ENCODE assay signal across 1 cellular context in the genomic region with DNA sequence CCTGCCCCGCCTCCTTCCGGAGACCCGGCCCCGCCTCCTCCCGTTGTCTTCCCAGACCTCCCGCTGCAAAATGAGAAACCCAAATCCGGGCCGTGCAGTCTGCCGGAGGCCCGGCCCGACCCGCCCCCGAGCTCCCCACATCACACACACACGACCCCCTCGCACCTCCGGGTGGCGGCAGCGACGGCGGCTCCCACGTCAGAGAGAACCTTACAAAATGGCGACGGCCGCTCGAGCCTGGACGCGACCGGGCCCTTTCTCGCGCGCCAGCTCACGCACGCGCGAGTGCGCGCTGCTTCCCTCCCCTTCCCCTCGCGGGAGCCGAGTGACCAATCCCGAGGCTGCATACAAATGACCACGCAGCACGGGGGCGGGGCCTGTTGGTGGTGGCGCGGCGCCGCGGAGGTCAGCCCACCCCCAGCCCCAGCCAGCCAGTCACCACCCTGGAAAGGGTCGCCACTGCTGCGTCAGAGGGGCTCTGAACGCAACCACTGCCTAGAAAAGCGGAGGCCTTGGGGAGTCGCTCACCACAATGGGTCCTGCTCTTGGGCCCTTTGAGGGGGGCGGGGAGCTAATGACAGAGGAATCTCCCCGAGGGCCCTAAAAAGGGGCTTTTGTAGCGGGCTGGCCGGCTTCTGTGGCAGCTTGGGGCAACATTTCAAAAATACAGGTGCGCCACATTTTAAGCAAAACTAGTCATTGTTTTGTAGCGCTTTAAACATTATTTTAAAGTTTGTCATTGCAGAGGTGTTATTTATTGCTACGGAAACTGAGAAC.
A peak's percentile ranks its signal among the peaks of the same experiment; 100 is the strongest.
TF ChIP-seq lines count a peak whose summit lies in the region.

A gene with protein sequence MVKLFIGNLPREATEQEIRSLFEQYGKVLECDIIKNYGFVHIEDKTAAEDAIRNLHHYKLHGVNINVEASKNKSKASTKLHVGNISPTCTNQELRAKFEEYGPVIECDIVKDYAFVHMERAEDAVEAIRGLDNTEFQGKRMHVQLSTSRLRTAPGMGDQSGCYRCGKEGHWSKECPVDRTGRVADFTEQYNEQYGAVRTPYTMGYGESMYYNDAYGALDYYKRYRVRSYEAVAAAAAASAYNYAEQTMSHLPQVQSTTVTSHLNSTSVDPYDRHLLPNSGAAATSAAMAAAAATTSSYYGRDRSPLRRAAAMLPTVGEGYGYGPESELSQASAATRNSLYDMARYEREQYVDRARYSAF (minus strand): TSS at position 289 of the 777 bp plus-strand sequence. CDS start 808 bp downstream, outside the sequence.

TF ChIP-seq in HepG2, 621 proteins besides CTCF, POLR2A, EP300 and RAD21 (continued from another document and continues in another):
- TF ChIP-seq, protein P1, sequence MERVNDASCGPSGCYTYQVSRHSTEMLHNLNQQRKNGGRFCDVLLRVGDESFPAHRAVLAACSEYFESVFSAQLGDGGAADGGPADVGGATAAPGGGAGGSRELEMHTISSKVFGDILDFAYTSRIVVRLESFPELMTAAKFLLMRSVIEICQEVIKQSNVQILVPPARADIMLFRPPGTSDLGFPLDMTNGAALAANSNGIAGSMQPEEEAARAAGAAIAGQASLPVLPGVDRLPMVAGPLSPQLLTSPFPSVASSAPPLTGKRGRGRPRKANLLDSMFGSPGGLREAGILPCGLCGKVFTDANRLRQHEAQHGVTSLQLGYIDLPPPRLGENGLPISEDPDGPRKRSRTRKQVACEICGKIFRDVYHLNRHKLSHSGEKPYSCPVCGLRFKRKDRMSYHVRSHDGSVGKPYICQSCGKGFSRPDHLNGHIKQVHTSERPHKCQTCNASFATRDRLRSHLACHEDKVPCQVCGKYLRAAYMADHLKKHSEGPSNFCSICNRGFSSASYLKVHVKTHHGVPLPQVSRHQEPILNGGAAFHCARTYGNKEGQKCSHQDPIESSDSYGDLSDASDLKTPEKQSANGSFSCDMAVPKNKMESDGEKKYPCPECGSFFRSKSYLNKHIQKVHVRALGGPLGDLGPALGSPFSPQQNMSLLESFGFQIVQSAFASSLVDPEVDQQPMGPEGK (CRISPR knock-in tag; IDR thresholded peaks at IDR 0.05) = no peak; the same call in 1 of the 2 replicates
- TF ChIP-seq RXRA (CRISPR knock-in tag; IDR thresholded peaks at IDR 0.05) (peak; percentile 25; the same call in 1 of the 2 replicates), ZNF790 (CRISPR knock-in tag; IDR thresholded peaks at IDR 0.05; ENCODE audit: borderline replicate concordance) (peak; percentile 48; the same call in 1 of the 2 replicates), PAX8 (CRISPR knock-in tag; IDR thresholded peaks at IDR 0.05; ENCODE audit: borderline replicate concordance) (no peak), ZNF749 (CRISPR knock-in tag; IDR thresholded peaks at IDR 0.05; ENCODE audit: borderline replicate concordance) (peak; percentile 72; the same call in 1 of the 2 replicates), RNF2 (conservative IDR thresholded peaks at IDR 0.05; ENCODE audit: low read depth) (no peak), SP2 (CRISPR knock-in tag; IDR thresholded peaks at IDR 0.05) (peak; percentile 78), SMAD9 (CRISPR knock-in tag; IDR thresholded peaks at IDR 0.05) (no peak; the same call in 1 of the 2 replicates), ZNF235 (CRISPR knock-in tag; IDR thresholded peaks at IDR 0.05; ENCODE audit: borderline replicate concordance) (no peak), FOXJ3 (CRISPR knock-in tag; IDR thresholded peaks at IDR 0.05; ENCODE audit: borderline replicate concordance) (no peak), ZNF607 (CRISPR knock-in tag; IDR thresholded peaks at IDR 0.05; ENCODE audit: borderline replicate concordance) (peak; percentile 77; the same call in 1 of the 2 replicates), XBP1 (CRISPR knock-in tag; IDR thresholded peaks at IDR 0.05) (no peak), ZNF850 (CRISPR knock-in tag; conservative IDR thresholded peaks at IDR 0.05) (no peak), PITX1 (CRISPR knock-in tag; IDR thresholded peaks at IDR 0.05) (no peak; the same call in 1 of the 2 replicates), KLF6 (CRISPR knock-in tag; IDR thresholded peaks at IDR 0.05) (no peak; the same call in 1 of the 2 replicates), NRL (CRISPR knock-in tag; IDR thresholded peaks at IDR 0.05; ENCODE audit: borderline replicate concordance) (no peak), MTF2 (CRISPR knock-in tag; IDR thresholded peaks at IDR 0.05; ENCODE audit: borderline replicate concordance) (no peak), HMG20B (CRISPR knock-in tag; conservative IDR thresholded peaks at IDR 0.05) (no peak), MZF1 (CRISPR knock-in tag; IDR thresholded peaks at IDR 0.05; ENCODE audit: borderline replicate concordance) (no peak), GLI4 (CRISPR knock-in tag; IDR thresholded peaks at IDR 0.05; ENCODE audit: borderline replicate concordance) (no peak), KLF16 (CRISPR knock-in tag; IDR thresholded peaks at IDR 0.05) (no peak; a peak in 1 of 4 replicates), ZNF460 (CRISPR knock-in tag; IDR thresholded peaks at IDR 0.05; ENCODE audit: borderline replicate concordance) (no peak), SNAPC2 (CRISPR knock-in tag; IDR thresholded peaks at IDR 0.05) (no peak), JUN (CRISPR knock-in tag; IDR thresholded peaks at IDR 0.05) (no peak), ZNF567 (CRISPR knock-in tag; IDR thresholded peaks at IDR 0.05; ENCODE audit: borderline replicate concordance) (no peak), PHB2 (IDR thresholded peaks at IDR 0.05; ENCODE audit: partially characterized antibody) (no peak), SUZ12 (IDR thresholded peaks at IDR 0.05; ENCODE audit: low read depth, low read length) (no peak), MED8 (CRISPR knock-in tag; IDR thresholded peaks at IDR 0.05; ENCODE audit: insufficient replicate concordance) (no peak), ZBTB42 (CRISPR knock-in tag; IDR thresholded peaks at IDR 0.05) (0 out of 2 replicates have a peak, but pooled peaks have one; percentile 18), ZNF383 (CRISPR knock-in tag; IDR thresholded peaks at IDR 0.05; ENCODE audit: borderline replicate concordance) (no peak), MAFK (conservative IDR thresholded peaks at IDR 0.05 in 1 of 2, IDR thresholded peaks at IDR 0.05 in 1 of 2; ENCODE audit: low read length in 2 of 2) (no peak), POLR2AphosphoS5 (IDR thresholded peaks at IDR 0.05; ENCODE audit: low read depth, low read length) (peak; percentile 81), ZNF331 (CRISPR knock-in tag; IDR thresholded peaks at IDR 0.05) (0 out of 2 replicates have a peak, but pooled peaks have one; percentile 3), RFX5 (IDR thresholded peaks at IDR 0.05; ENCODE audit: low read depth, low read length) (peak; percentile 70), EED (CRISPR knock-in tag; IDR thresholded peaks at IDR 0.05) (peak; percentile 69)
- TF ChIP-seq, protein P2, sequence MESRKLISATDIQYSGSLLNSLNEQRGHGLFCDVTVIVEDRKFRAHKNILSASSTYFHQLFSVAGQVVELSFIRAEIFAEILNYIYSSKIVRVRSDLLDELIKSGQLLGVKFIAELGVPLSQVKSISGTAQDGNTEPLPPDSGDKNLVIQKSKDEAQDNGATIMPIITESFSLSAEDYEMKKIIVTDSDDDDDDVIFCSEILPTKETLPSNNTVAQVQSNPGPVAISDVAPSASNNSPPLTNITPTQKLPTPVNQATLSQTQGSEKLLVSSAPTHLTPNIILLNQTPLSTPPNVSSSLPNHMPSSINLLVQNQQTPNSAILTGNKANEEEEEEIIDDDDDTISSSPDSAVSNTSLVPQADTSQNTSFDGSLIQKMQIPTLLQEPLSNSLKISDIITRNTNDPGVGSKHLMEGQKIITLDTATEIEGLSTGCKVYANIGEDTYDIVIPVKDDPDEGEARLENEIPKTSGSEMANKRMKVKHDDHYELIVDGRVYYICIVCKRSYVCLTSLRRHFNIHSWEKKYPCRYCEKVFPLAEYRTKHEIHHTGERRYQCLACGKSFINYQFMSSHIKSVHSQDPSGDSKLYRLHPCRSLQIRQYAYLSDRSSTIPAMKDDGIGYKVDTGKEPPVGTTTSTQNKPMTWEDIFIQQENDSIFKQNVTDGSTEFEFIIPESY (CRISPR knock-in tag; IDR thresholded peaks at IDR 0.05) = no peak
- TF ChIP-seq, protein P3, sequence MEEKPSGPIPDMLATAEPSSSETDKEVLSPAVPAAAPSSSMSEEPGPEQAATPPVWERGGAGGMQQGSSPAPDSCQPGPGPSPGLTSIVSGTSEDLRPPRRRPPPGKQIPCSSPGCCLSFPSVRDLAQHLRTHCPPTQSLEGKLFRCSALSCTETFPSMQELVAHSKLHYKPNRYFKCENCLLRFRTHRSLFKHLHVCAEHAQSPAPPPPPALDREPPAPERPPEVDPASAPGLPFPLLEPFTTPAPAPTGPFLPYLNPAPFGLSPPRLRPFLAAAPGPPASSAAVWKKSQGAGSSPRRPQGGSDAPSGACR (CRISPR knock-in tag; IDR thresholded peaks at IDR 0.05) = peak; percentile 72; the same call in 1 of the 2 replicates
- TF ChIP-seq, protein P4, sequence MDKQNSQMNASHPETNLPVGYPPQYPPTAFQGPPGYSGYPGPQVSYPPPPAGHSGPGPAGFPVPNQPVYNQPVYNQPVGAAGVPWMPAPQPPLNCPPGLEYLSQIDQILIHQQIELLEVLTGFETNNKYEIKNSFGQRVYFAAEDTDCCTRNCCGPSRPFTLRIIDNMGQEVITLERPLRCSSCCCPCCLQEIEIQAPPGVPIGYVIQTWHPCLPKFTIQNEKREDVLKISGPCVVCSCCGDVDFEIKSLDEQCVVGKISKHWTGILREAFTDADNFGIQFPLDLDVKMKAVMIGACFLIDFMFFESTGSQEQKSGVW (CRISPR knock-in tag; IDR thresholded peaks at IDR 0.05; ENCODE audit: borderline replicate concordance) = no peak
- TF ChIP-seq, protein P5, sequence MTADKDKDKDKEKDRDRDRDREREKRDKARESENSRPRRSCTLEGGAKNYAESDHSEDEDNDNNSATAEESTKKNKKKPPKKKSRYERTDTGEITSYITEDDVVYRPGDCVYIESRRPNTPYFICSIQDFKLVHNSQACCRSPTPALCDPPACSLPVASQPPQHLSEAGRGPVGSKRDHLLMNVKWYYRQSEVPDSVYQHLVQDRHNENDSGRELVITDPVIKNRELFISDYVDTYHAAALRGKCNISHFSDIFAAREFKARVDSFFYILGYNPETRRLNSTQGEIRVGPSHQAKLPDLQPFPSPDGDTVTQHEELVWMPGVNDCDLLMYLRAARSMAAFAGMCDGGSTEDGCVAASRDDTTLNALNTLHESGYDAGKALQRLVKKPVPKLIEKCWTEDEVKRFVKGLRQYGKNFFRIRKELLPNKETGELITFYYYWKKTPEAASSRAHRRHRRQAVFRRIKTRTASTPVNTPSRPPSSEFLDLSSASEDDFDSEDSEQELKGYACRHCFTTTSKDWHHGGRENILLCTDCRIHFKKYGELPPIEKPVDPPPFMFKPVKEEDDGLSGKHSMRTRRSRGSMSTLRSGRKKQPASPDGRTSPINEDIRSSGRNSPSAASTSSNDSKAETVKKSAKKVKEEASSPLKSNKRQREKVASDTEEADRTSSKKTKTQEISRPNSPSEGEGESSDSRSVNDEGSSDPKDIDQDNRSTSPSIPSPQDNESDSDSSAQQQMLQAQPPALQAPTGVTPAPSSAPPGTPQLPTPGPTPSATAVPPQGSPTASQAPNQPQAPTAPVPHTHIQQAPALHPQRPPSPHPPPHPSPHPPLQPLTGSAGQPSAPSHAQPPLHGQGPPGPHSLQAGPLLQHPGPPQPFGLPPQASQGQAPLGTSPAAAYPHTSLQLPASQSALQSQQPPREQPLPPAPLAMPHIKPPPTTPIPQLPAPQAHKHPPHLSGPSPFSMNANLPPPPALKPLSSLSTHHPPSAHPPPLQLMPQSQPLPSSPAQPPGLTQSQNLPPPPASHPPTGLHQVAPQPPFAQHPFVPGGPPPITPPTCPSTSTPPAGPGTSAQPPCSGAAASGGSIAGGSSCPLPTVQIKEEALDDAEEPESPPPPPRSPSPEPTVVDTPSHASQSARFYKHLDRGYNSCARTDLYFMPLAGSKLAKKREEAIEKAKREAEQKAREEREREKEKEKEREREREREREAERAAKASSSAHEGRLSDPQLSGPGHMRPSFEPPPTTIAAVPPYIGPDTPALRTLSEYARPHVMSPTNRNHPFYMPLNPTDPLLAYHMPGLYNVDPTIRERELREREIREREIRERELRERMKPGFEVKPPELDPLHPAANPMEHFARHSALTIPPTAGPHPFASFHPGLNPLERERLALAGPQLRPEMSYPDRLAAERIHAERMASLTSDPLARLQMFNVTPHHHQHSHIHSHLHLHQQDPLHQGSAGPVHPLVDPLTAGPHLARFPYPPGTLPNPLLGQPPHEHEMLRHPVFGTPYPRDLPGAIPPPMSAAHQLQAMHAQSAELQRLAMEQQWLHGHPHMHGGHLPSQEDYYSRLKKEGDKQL (CRISPR knock-in tag; IDR thresholded peaks at IDR 0.05; ENCODE audit: low read depth) = no peak
- TF ChIP-seq, protein P6, sequence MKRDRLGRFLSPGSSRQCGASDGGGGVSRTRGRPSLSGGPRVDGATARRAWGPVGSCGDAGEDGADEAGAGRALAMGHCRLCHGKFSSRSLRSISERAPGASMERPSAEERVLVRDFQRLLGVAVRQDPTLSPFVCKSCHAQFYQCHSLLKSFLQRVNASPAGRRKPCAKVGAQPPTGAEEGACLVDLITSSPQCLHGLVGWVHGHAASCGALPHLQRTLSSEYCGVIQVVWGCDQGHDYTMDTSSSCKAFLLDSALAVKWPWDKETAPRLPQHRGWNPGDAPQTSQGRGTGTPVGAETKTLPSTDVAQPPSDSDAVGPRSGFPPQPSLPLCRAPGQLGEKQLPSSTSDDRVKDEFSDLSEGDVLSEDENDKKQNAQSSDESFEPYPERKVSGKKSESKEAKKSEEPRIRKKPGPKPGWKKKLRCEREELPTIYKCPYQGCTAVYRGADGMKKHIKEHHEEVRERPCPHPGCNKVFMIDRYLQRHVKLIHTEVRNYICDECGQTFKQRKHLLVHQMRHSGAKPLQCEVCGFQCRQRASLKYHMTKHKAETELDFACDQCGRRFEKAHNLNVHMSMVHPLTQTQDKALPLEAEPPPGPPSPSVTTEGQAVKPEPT (CRISPR knock-in tag; IDR thresholded peaks at IDR 0.05; ENCODE audit: low read depth) = no peak
- TF ChIP-seq, protein P7, sequence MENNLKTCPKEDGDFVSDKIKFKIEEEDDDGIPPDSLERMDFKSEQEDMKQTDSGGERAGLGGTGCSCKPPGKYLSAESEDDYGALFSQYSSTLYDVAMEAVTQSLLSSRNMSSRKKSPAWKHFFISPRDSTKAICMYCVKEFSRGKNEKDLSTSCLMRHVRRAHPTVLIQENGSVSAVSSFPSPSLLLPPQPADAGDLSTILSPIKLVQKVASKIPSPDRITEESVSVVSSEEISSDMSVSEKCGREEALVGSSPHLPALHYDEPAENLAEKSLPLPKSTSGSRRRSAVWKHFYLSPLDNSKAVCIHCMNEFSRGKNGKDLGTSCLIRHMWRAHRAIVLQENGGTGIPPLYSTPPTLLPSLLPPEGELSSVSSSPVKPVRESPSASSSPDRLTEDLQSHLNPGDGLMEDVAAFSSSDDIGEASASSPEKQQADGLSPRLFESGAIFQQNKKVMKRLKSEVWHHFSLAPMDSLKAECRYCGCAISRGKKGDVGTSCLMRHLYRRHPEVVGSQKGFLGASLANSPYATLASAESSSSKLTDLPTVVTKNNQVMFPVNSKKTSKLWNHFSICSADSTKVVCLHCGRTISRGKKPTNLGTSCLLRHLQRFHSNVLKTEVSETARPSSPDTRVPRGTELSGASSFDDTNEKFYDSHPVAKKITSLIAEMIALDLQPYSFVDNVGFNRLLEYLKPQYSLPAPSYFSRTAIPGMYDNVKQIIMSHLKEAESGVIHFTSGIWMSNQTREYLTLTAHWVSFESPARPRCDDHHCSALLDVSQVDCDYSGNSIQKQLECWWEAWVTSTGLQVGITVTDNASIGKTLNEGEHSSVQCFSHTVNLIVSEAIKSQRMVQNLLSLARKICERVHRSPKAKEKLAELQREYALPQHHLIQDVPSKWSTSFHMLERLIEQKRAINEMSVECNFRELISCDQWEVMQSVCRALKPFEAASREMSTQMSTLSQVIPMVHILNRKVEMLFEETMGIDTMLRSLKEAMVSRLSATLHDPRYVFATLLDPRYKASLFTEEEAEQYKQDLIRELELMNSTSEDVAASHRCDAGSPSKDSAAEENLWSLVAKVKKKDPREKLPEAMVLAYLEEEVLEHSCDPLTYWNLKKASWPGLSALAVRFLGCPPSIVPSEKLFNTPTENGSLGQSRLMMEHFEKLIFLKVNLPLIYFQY (CRISPR knock-in tag; IDR thresholded peaks at IDR 0.05; ENCODE audit: borderline replicate concordance) = no peak
